Comparison of ENCODE assay signal across 17 cellular contexts in the genomic region with DNA sequence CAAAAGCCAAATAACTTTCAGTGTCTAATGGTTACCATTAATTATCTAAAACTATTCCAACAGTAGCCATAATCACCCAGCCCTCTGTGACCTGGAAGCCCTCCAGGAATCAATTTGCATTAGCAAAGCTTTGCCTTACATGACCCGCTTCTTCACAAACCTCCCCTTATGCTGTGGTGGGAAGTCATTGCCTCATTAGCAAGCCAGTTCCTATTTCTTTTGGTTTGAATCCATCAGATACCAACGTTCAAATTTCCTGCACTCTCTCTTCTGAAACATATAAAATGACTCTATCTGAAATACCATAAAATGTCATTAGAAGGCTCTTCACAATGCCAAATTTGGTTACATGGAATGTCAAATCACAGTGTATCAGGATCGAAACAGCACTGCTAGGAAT.
DNase-seq lines count a peak whose midpoint lies in the region; ATAC-seq and TF ChIP-seq lines count a peak whose summit lies in the region.
"Had no signal": no experiment of that assay in that cellular context is flagged by ENCODE, and none has a peak within 500 bp of the region (broad histone marks: within the 10 kb centered on the region; RNA-seq: fewer than 3 reads in every experiment).

No MANE protein-coding gene starts in this region.

- ATAC-seq in gastrocnemius medialis: no peak
- ATAC-seq: left ventricle myocardium superior had no signal

- no peak for TF ChIP-seq POLR2A in gastrocnemius medialis (IDR thresholded peaks at IDR 0.05)

- H3K4me3 ChIP-seq in NT2/D1 (ENCODE audit: insufficient read length, low read depth): no peak overlapping the region
- no peak overlapping the region for H3K4me3 ChIP-seq in fibroblast of mammary gland (ENCODE audit: control insufficient read depth, low read depth, low read length)
- no peak overlapping the region for H3K4me3 ChIP-seq in tibial artery
- H3K4me3 ChIP-seq in gastrocnemius medialis: no peak overlapping the region
- H3K4me3 ChIP-seq: SK-N-MC had no signal

- intact Hi-C loops in tibial artery (cut with DNase I; ENCODE audit: low total_unique reads) (no loop called here), gastrocnemius medialis (cut with DNase I; ENCODE audit: low total_unique reads) (no loop called here)

- in situ Hi-C loops in gastrocnemius medialis (cut with MboI; ENCODE audit: low sequenced_read_pairs in 4 of 4): no loop called here

- DNase-seq in NCI-H1105 treated with DMSO at 0.1 percent for 48 hours (lab: John Stamatoyannopoulos, UW): peak; percentile 9
- no peak for DNase-seq in NCI-H1105 (lab: John Stamatoyannopoulos, UW)
- peak; percentile 13 for DNase-seq in NT2/D1 (ENCODE audit: low read depth, low spot score)
- DNase-seq in fibroblast of mammary gland (ENCODE audit: low read depth): peak; percentile 71
- no peak for DNase-seq in tibial artery
- DNase-seq in NK-92 treated with Interleukin-12 subunit alpha and Interleukin-12 subunit beta, amount 100 ng/mL, for 24 hours (lab: John Stamatoyannopoulos, UW): no peak
- DNase-seq in gastrocnemius medialis: no peak
- no peak for DNase-seq in GM03348 (ENCODE audit: low spot score)
- DNase-seq: 8988T; activated CD4-positive, alpha-beta memory T cell treated with anti-CD3 and anti-CD28 coated beads, Interleukin-2, amount 10 ng/mL, durations not matched to agents 7 days and 5 days; CD8-positive, alpha-beta memory T cell; GDM1; left ventricle myocardium superior; naive B cell; NCI-H2171 treated with DMSO at 0.1 percent for 48 hours; stimulated activated CD8-positive, alpha-beta memory T cell treated with anti-CD3 and anti-CD28 coated beads, Interleukin-4, amount 100 ng/mL, for 48 hours had no signal

- H3K9ac ChIP-seq in NT2/D1 (ENCODE audit: insufficient read length, low read depth): no peak overlapping the region

- H3K4me1 ChIP-seq in NT2/D1 (ENCODE audit: insufficient read depth, insufficient read length) (no peaks in the 10 kb centered on the region), tibial artery (peaks cover 0 to 48% (median 12%) of the 10 kb centered on the region in 4 donors), gastrocnemius medialis (peaks cover 5 to 10% of the 10 kb centered on the region in 2 donors)

- no peaks in the 10 kb centered on the region for H3K27me3 ChIP-seq in NT2/D1 (ENCODE audit: insufficient read depth, insufficient read length)
- no peaks in the 10 kb centered on the region for H3K27me3 ChIP-seq in tibial artery
- no peaks in the 10 kb centered on the region for H3K27me3 ChIP-seq in gastrocnemius medialis

- TF ChIP-seq CTCF in fibroblast of mammary gland (conservative IDR thresholded peaks at IDR 0.05; ENCODE audit: control insufficient read depth, insufficient read depth, low read depth, low read length) (no peak), tibial artery (IDR thresholded peaks at IDR 0.05) (no peak), gastrocnemius medialis (IDR thresholded peaks at IDR 0.05 in 4 of 5, conservative IDR thresholded peaks at IDR 0.05 in 1 of 5) (no peak)

- no peaks in the 10 kb centered on the region for H3K9me3 ChIP-seq in NT2/D1 (ENCODE audit: insufficient read depth, low read length)
- H3K9me3 ChIP-seq in tibial artery: no peaks in the 10 kb centered on the region
- no peaks in the 10 kb centered on the region for H3K9me3 ChIP-seq in gastrocnemius medialis

- H3K27ac ChIP-seq in tibial artery: peak overlapping the region; percentile 14 to 67
- no peak overlapping the region for H3K27ac ChIP-seq in gastrocnemius medialis
- H3K27ac ChIP-seq: SK-N-MC had no signal

- H3K36me3 ChIP-seq in NT2/D1 (ENCODE audit: insufficient read depth, insufficient read length, low read length): no peaks in the 10 kb centered on the region
- H3K36me3 ChIP-seq in tibial artery: no peaks in the 10 kb centered on the region
- no peaks in the 10 kb centered on the region for H3K36me3 ChIP-seq in gastrocnemius medialis

Comparison
In these comparisons a context has a peak if more than half of its experiments do, and no peak if none do; other contexts are left out.
1. DNase-seq: peak in NCI-H1105 treated with DMSO at 0.1 percent for 48 hours (single experiment), NT2/D1 (single experiment) and fibroblast of mammary gland (single experiment); none in NCI-H1105 (single experiment), tibial artery (0 of 2), NK-92 treated with Interleukin-12 subunit alpha and Interleukin-12 subunit beta, amount 100 ng/mL, for 24 hours (single experiment), gastrocnemius medialis (0 of 2) and GM03348 (single experiment).
2. H3K27ac ChIP-seq: peak in tibial artery (2 of 2); none in gastrocnemius medialis (0 of 4).